Comparison of ENCODE assay signal across 13 cellular contexts in genomic region chr5:135246605-135246922, GRCh38.
DNase-seq lines count a peak whose midpoint lies in the region; ATAC-seq and TF ChIP-seq lines count a peak whose summit lies in the region.
"Had no signal": no experiment of that assay in that cellular context is flagged by ENCODE, and none has a peak within 500 bp of the region (broad histone marks: within the 10 kb centered on the region; RNA-seq: fewer than 3 reads in every experiment).

No MANE protein-coding gene starts in this region.

- peaks cover 6% of the 10 kb centered on the region; the same call in 2 of the 3 replicates for H3K4me1 Mint-ChIP-seq in GM23338

- no peaks in the 10 kb centered on the region for H3K9me2 ChIP-seq in GM23338 (ENCODE audit: insufficient read depth)

- H3K36me3 Mint-ChIP-seq in GM23338 (ENCODE audit: low read depth), result no peaks in the 10 kb centered on the region; the same call in 2 of the 3 replicates

- H3K9me3 ChIP-seq in osteoblast (ENCODE audit: low read depth, low read length), result no peaks in the 10 kb centered on the region
- H3K9me3 ChIP-seq: heart left ventricle, left ventricle myocardium inferior had no signal

- no peaks in the 10 kb centered on the region for H3K79me2 ChIP-seq in ACC112 (ENCODE audit: control insufficient read depth, insufficient read depth, low read length, unreplicated experiment)
- H3K79me2 ChIP-seq in osteoblast (ENCODE audit: insufficient read depth, low read length), result no peaks in the 10 kb centered on the region
- H3K79me2 ChIP-seq in GM23338 (replicated peaks; ENCODE audit: insufficient read depth), result no peaks in the 10 kb centered on the region

- no peak overlapping the region for H3K4me3 Mint-ChIP-seq in GM23338

- H3K4me3 ChIP-seq in ACC112 (ENCODE audit: low read depth, low read length) (peak overlapping the region; percentile 18; the same call in 1 of the 2 replicates), osteoblast (ENCODE audit: insufficient read depth, low read length) (no peak overlapping the region), GM23338 (no peak overlapping the region)
- H3K4me3 ChIP-seq: GM12878, heart left ventricle, left ventricle myocardium inferior had no signal

- H3K9me3 Mint-ChIP-seq in GM23338, result no peaks in the 10 kb centered on the region

- H4K20me1 ChIP-seq in osteoblast (ENCODE audit: insufficient read depth, low read length) (no peaks in the 10 kb centered on the region), GM23338 (replicated peaks; ENCODE audit: insufficient read depth) (no peaks in the 10 kb centered on the region)

- peaks cover 14% of the 10 kb centered on the region for H3K27me3 Mint-ChIP-seq in GM23338 (ENCODE audit: insufficient read depth, low read depth, poor library complexity)

- POLR2A ChIA-PET in RWPE1 (lab: Yijun Ruan, JAX; ENCODE audit: low non-redundant PET), result interaction anchor here (0.9 kb wide), 1 partner anchor 64 kb away, joined by 4 read pairs; no protein-coding TSS in a partner anchor

- H2AFZ ChIP-seq in ACC112 (ENCODE audit: low read length, unreplicated experiment) (peak overlapping the region; percentile 17), osteoblast (ENCODE audit: low read length) (no peak overlapping the region), GM23338 (no peak overlapping the region)

- no peak overlapping the region; the same call in 1 of the 2 replicates for H3K27ac Mint-ChIP-seq in GM23338

- peaks cover 53% of the 10 kb centered on the region for H3K4me1 ChIP-seq in ACC112 (ENCODE audit: control insufficient read depth, insufficient read depth, low read length, unreplicated experiment)
- H3K4me1 ChIP-seq in osteoblast (ENCODE audit: insufficient read depth, low read length), result peaks cover 54% of the 10 kb centered on the region
- H3K4me1 ChIP-seq in GM23338 (ENCODE audit: insufficient read depth), result no peaks in the 10 kb centered on the region

- H3F3A ChIP-seq in GM23338 (replicated peaks; ENCODE audit: low read depth), result no peaks in the 10 kb centered on the region

- H3K27me3 ChIP-seq in ACC112 (ENCODE audit: insufficient read depth, low read length) (no peaks in the 10 kb centered on the region), osteoblast (ENCODE audit: insufficient read depth, low read length) (no peaks in the 10 kb centered on the region), GM23338 (ENCODE audit: insufficient read depth) (no peaks in the 10 kb centered on the region)
- H3K27me3 ChIP-seq: dorsolateral prefrontal cortex, heart left ventricle had no signal

- CTCF ChIA-PET in RWPE1 (lab: Yijun Ruan, JAX), result interaction anchor here (0.7 to 0.8 kb wide), 2 partner anchors 15 to 81 kb away, joined by 3 read pairs; no protein-coding TSS in a partner anchor

- DNase-seq in RWPE1 (ENCODE audit: low spot score) (no peak), osteoblast (ENCODE audit: insufficient read length, low spot score, missing footprints) (no peak), GM23338 (ENCODE audit: low spot score) (no peak), H4 (ENCODE audit: low spot score) (no peak)
- DNase-seq: heart left ventricle, left ventricle myocardium inferior, NCI-H345 had no signal

- ATAC-seq in esophagus mucosa, result peak; percentile 37
- no peak for ATAC-seq in GM23338
- ATAC-seq in HG03135 (IDR thresholded peaks at IDR 0.05; ENCODE audit: unreplicated experiment), result no peak
- no peak for ATAC-seq in HG03571 (IDR thresholded peaks at IDR 0.05; ENCODE audit: unreplicated experiment)
- ATAC-seq: GM12878 had no signal

- TF ChIP-seq CTCF in RWPE1 (conservative IDR thresholded peaks at IDR 0.05; ENCODE audit: low read depth) (no peak), osteoblast (IDR thresholded peaks at IDR 0.05; ENCODE audit: extremely low read depth, low read depth, low read length) (no peak), GM23338 (conservative IDR thresholded peaks at IDR 0.05; ENCODE audit: low read depth in 2 of 2) (no peak)

- H3K36me3 ChIP-seq in ACC112 (ENCODE audit: insufficient read depth, low read length), result no peaks in the 10 kb centered on the region
- no peaks in the 10 kb centered on the region for H3K36me3 ChIP-seq in osteoblast (ENCODE audit: insufficient read depth, low read length)
- H3K36me3 ChIP-seq in GM23338 (ENCODE audit: insufficient read depth), result no peaks in the 10 kb centered on the region
- H3K36me3 ChIP-seq: heart left ventricle, left ventricle myocardium inferior had no signal

- H3K4me2 ChIP-seq in osteoblast (ENCODE audit: insufficient read depth, low read length) (peak overlapping the region; percentile 65), GM23338 (no peak overlapping the region)

- H3K27ac ChIP-seq in ACC112 (ENCODE audit: low read depth, low read length) (peak overlapping the region; percentile 70), RWPE1 (peak overlapping the region; percentile 97), osteoblast (ENCODE audit: low read depth, low read length) (peak overlapping the region; percentile 76), GM23338 (ENCODE audit: low read depth) (no peak overlapping the region)
- H3K27ac ChIP-seq: left ventricle myocardium inferior had no signal

TF ChIP-seq in GM23338, 12 proteins besides CTCF, POLR2A, EP300 and RAD21 (continues in another document):
- no peak for TF ChIP-seq STAT1 (IDR thresholded peaks at IDR 0.05; ENCODE audit: unreplicated experiment)
- TF ChIP-seq ZNF114 (CRISPR knock-in tag; IDR thresholded peaks at IDR 0.05), result no peak
- TF ChIP-seq ZNF331 (CRISPR knock-in tag; IDR thresholded peaks at IDR 0.05; ENCODE audit: low read depth), result no peak
- no peak for TF ChIP-seq EZH2 (IDR thresholded peaks at IDR 0.05; ENCODE audit: low read depth, unreplicated experiment)
- no peak for TF ChIP-seq EZH2phosphoT487 (IDR thresholded peaks at IDR 0.05; ENCODE audit: unreplicated experiment)
- no peak for TF ChIP-seq REST (IDR thresholded peaks at IDR 0.05; ENCODE audit: unreplicated experiment)
- no peak for TF ChIP-seq JUNB (IDR thresholded peaks at IDR 0.05; ENCODE audit: unreplicated experiment)
- TF ChIP-seq NANOG (IDR thresholded peaks at IDR 0.05; ENCODE audit: borderline replicate concordance), result no peak
- no peak for TF ChIP-seq POLR2AphosphoS5 (IDR thresholded peaks at IDR 0.05; ENCODE audit: low read depth)
